Comparison of ENCODE assay signal across 8 cellular contexts in the genomic region with DNA sequence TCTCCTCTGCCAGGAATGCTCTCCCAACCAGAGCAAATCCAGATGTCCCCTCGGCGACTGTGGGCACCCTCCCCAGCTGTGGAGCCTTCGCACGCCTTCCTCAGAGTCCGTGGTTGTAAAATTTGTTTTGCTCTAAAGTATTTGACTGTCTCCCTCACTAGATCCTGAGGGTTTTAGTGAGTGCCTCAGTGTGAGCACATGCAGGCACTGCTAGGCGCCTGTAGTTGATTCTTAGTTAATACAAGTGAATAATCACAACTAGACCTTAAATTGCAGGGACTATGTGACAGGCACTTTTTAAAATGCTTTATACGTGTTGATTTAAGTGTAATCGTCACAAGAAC. TPM values are rescaled to one million over a fixed set of nuclear protein-coding genes. Genes with fewer than 3 reads are reported as not detected.
DNase-seq lines count a peak whose midpoint lies in the region; ATAC-seq and TF ChIP-seq lines count a peak whose summit lies in the region.

No MANE protein-coding gene starts in this region.

- H3K4me2 ChIP-seq in SK-N-SH = peak overlapping the region; percentile 82

- H3K4me1 ChIP-seq in SK-N-SH (ENCODE audit: control insufficient read depth in 1 of 2, insufficient read depth in 2 of 2, low read depth in 1 of 2, low read length in 1 of 2) = peaks cover 0 to 21% of the 10 kb centered on the region in 2 experiments; a peak in 2 of 4 replicates

- POLR2A ChIA-PET in SK-N-SH (lab: Yijun Ruan, JAX) = interaction anchor here (0.5 to 2.2 kb wide), 9 partner anchors 11 to 1509 kb away, joined by 3 to 16 read pairs (median 3); a partner anchor contains a TSS

- H3K9ac ChIP-seq in SK-N-SH = peak overlapping the region; percentile 100

- TF ChIP-seq RAD21 in SK-N-SH (IDR thresholded peaks at IDR 0.05; ENCODE audit: low read length) = no peak

- no peak for TF ChIP-seq CTCF in SK-N-SH (IDR thresholded peaks at IDR 0.05)
- no peak for TF ChIP-seq CTCF in fibroblast of pulmonary artery (IDR thresholded peaks at IDR 0.05; ENCODE audit: low read length, missing control alignments)

- H3K79me2 ChIP-seq in SK-N-SH (ENCODE audit: insufficient read depth) = peaks cover 43% of the 10 kb centered on the region

- H3K4me3 ChIP-seq in SK-N-SH (ENCODE audit: low read depth in 2 of 2, low read length in 1 of 2) (peak overlapping the region; percentile 93 to 95), fibroblast of pulmonary artery (replicated peaks; ENCODE audit: low read depth, low read length) (peak overlapping the region; percentile 99)

- WGBS in SK-N-SH (ENCODE audit: low lambda C conversion rate) = 6% methylated on average over 8 of the region's 8 CpGs

- intact Hi-C loops in sciatic nerve (cut with DNase I) = no loop called here

- H3K36me3 ChIP-seq in SK-N-SH (replicated peaks in 1 of 2; ENCODE audit: control insufficient read depth in 1 of 2, insufficient read depth in 2 of 2, low read length in 1 of 2) = no peaks in the 10 kb centered on the region

- no peak for TF ChIP-seq EP300 in SK-N-SH (IDR thresholded peaks at IDR 0.05; ENCODE audit: borderline replicate concordance in 1 of 2, low read depth in 1 of 2, low read length in 1 of 2)

- H3K27ac ChIP-seq in SK-N-SH (ENCODE audit: low read depth in 2 of 2, low read length in 1 of 2) = peak overlapping the region; percentile 64 to 93

- no peaks in the 10 kb centered on the region for H3F3A ChIP-seq in SK-N-SH (replicated peaks; ENCODE audit: insufficient read depth)

- H4K20me1 ChIP-seq in SK-N-SH (ENCODE audit: insufficient read depth) = peaks cover 30% of the 10 kb centered on the region

- peak overlapping the region; percentile 94 for H2AFZ ChIP-seq in SK-N-SH (ENCODE audit: low read depth)

- CTCF ChIA-PET in SK-N-SH (lab: Yijun Ruan, JAX) = interaction anchor here (1.0 to 7.8 kb wide), 4 partner anchors 32 to 220 kb away, joined by 3 to 54 read pairs (median 5); no protein-coding TSS in a partner anchor

- DNase-seq in NCI-H2227 treated with DMSO at 0.1 percent for 48 hours (lab: John Stamatoyannopoulos, UW) = peak; percentile 70
- DNase-seq in NCI-H2227 (lab: John Stamatoyannopoulos, UW; ENCODE audit: unreplicated experiment) = no peak
- no peak for DNase-seq in SK-N-SH
- DNase-seq in fibroblast of pulmonary artery (ENCODE audit: low read depth) = no peak
- no peak for DNase-seq in sciatic nerve (ENCODE audit: low spot score)
- no peak for DNase-seq in NCI-H446 (lab: John Stamatoyannopoulos, UW)
- DNase-seq in NCI-H1417 treated with DMSO at 0.1 percent for 48 hours (lab: John Stamatoyannopoulos, UW) = no peak
- no peak for DNase-seq in NCI-H510A (lab: John Stamatoyannopoulos, UW)

- no peaks in the 10 kb centered on the region for H3K9me2 ChIP-seq in SK-N-SH

- ATAC-seq in sciatic nerve = peak; percentile 43

- H3K27me3 ChIP-seq in SK-N-SH (ENCODE audit: insufficient read depth) = no peaks in the 10 kb centered on the region; the same call in 1 of the 2 replicates

- no peaks in the 10 kb centered on the region for H3K9me3 ChIP-seq in SK-N-SH

TF ChIP-seq in SK-N-SH, 30 proteins besides CTCF, POLR2A, EP300 and RAD21:
- TF ChIP-seq TCF12 (IDR thresholded peaks at IDR 0.05) (0 out of 2 replicates have a peak, but pooled peaks have one; percentile 5), GATA2 (CRISPR knock-in tag; IDR thresholded peaks at IDR 0.05) (no peak), YY1 (IDR thresholded peaks at IDR 0.05; ENCODE audit: low read depth) (0 out of 2 replicates have a peak, but pooled peaks have one; percentile 10)

RNA-seq across cellular contexts. Expression of a gene that starts 0.7 kb away (rescaled TPM):
- polyA plus RNA-seq in SK-N-SH (2012; rRNA removed) = 137 and 151 TPM in 2 replicates
- 105 and 130 TPM in 2 replicates for polyA plus RNA-seq in SK-N-SH (2012; cell fraction: cytosol; rRNA removed)
- 211 and 216 TPM in 2 replicates for polyA plus RNA-seq in SK-N-SH (2012; cell fraction: nucleus; rRNA removed)
- 154 TPM for total RNA-seq in sciatic nerve

RNA-seq across cellular contexts. Expression of a gene that starts 18.8 kb away (rescaled TPM):
- not detected in 2 replicates for polyA plus RNA-seq in SK-N-SH (2012; rRNA removed)
- polyA plus RNA-seq in SK-N-SH (2012; cell fraction: cytosol; rRNA removed) = 0.01 TPM in 1 of 2 replicates, not detected in the other
- 0.13 and 0.16 TPM in 2 replicates for polyA plus RNA-seq in SK-N-SH (2012; cell fraction: nucleus; rRNA removed)
- 19.7 TPM for total RNA-seq in sciatic nerve

RNA-seq across cellular contexts. Expression of a gene that starts 32.1 kb away (rescaled TPM):
- polyA plus RNA-seq in SK-N-SH (2012; rRNA removed) = 0.02 TPM in 1 of 2 replicates, not detected in the other
- polyA plus RNA-seq in SK-N-SH (2012; cell fraction: cytosol; rRNA removed) = not detected in 2 replicates
- 0.15 and 0.17 TPM in 2 replicates for polyA plus RNA-seq in SK-N-SH (2012; cell fraction: nucleus; rRNA removed)
- 91.7 TPM for total RNA-seq in sciatic nerve
